ENCODE assay signal across 28 cellular contexts in the genomic region with DNA sequence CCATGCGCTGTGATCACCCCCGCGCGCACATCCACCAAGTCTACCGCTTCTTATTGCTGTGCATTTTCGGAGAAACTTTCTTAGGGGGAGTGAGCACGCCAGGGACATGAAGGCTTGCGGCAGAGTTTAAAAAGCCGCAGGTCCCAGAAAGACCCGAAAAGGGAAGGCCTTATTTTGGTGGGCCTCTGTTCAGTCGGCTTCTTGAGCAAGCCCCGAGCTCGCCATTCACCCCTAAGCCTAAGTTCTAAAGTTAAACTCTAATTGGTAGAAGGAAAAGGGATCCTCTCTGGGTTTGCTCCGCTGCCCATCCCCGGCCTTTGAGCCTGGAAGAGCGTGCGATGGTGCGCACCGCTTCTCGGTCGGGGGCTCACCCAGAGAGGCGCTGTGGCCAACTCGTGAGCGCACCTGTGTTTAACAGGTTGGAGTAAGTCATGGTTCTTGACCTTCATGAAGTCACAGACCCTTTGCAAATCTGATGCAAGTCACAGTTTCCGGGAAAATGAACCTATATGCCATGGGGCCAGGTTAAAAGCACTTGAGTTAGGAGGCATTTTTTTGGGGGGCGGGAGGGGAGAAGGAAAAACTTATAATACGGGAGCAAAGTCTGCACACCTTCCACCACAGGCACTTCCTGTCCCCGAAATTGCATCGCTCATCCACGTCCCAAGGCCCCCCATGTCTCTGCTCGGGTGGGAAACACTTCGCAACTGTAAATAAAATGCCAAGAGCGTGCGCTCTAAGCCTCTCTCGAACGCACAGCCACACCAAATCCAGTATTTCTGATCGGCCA. TPM values are rescaled to one million over a fixed set of nuclear protein-coding genes. Genes with fewer than 3 reads are reported as not detected.
DNase-seq lines count a peak whose midpoint lies in the region; FAIRE-seq and TF ChIP-seq lines count a peak whose summit lies in the region.
"Had no signal": no experiment of that assay in that cellular context is flagged by ENCODE, and none has a peak within 500 bp of the region (broad histone marks: within the 10 kb centered on the region; RNA-seq: fewer than 3 reads in every experiment).

No MANE protein-coding gene starts in this region.

- TF ChIP-seq EP300 in esophagus muscularis mucosa (IDR thresholded peaks at IDR 0.05): no peak

- no peaks in the 10 kb centered on the region for H3K27me3 ChIP-seq in BE2C
- H3K27me3 ChIP-seq in HUES6 (ENCODE audit: control insufficient read depth, insufficient read depth, low read length): peaks cover 100% of the 10 kb centered on the region
- peaks cover 0 to 96% (median 52%) of the 10 kb centered on the region in 4 donors for H3K27me3 ChIP-seq in esophagus muscularis mucosa

- no peak for DNase-seq in BE2C
- DNase-seq in esophagus muscularis mucosa (ENCODE audit: extremely low spot score): peak; percentile 84
- no peak for DNase-seq in neural crest cell (ENCODE audit: low read depth, low spot score)
- no peak for DNase-seq in activated T-cell treated with anti-CD3 and anti-CD28 coated beads, Interleukin-2, amount 50 U/mL, for 48 hours
- DNase-seq in activated naive CD4-positive, alpha-beta T cell treated with anti-CD3 and anti-CD28 coated beads, Interleukin-2, amount 10 ng/mL, durations not matched to agents 7 days and 5 days: no peak
- no peak for DNase-seq in kidney
- DNase-seq in NCI-H2196 (lab: John Stamatoyannopoulos, UW; ENCODE audit: unreplicated experiment): no peak
- DNase-seq: activated CD4-positive, CD25-positive, alpha-beta regulatory T cell treated with anti-CD3 and anti-CD28 coated beads, Interleukin-2, amount 50 U/mL, for 72 hours; activated CD8-positive, alpha-beta T cell treated with anti-CD3 and anti-CD28 coated beads, Interleukin-2, amount 10 ng/mL, durations not matched to agents 7 days and 5 days; Caco-2; DND-41; effector memory CD4-positive, alpha-beta T cell; foreskin melanocyte; HCEC 1CT; kidney glomerular epithelial cell; NCI-H1092; NCI-H187 treated with DMSO at 0.1 percent for 48 hours; stimulated activated CD4-positive, alpha-beta T cell treated with anti-CD3 and anti-CD28 coated beads, Interleukin-4, amount 100 ng/mL, for 1 hour; stimulated activated naive CD4-positive, alpha-beta T cell treated with Interleukin-2 at 50 U/mL for 16 hours had no signal

- peaks cover 95% of the 10 kb centered on the region for H3K27me3 Mint-ChIP-seq in neural crest cell (ENCODE audit: low read depth)
- peaks cover 89% of the 10 kb centered on the region for H3K27me3 Mint-ChIP-seq in activated naive CD4-positive, alpha-beta T cell treated with anti-CD3 and anti-CD28 coated beads, Interleukin-2, amount 10 ng/mL, durations not matched to agents 7 days and 5 days

- no peak for FAIRE-seq in kidney (lab: Jason Lieb, UNC)
- FAIRE-seq: colon had no signal

- no peak for TF ChIP-seq POLR2A in esophagus muscularis mucosa (IDR thresholded peaks at IDR 0.05; ENCODE audit: low read depth)

- H3K36me3 ChIP-seq in BE2C (peaks cover 49% of the 10 kb centered on the region), HUES6 (ENCODE audit: control insufficient read depth, insufficient read depth, low read length) (no peaks in the 10 kb centered on the region), esophagus muscularis mucosa (no peaks in the 10 kb centered on the region), kidney (ENCODE audit: control insufficient read depth in 1 of 2, insufficient read depth in 2 of 2, low read length in 2 of 2) (no peaks in the 10 kb centered on the region)
- H3K36me3 ChIP-seq: adrenal gland; BLaER1 treated with 17β-estradiol and CSF1 and Interleukin-3, amounts not matched to agents 10 nM and 100 nM had no signal

- H3K27ac ChIP-seq in HUES6 (ENCODE audit: low read depth, low read length) (no peak overlapping the region), esophagus muscularis mucosa (replicated peaks in 1 of 4) (no peak overlapping the region), kidney (ENCODE audit: low read depth in 2 of 2, low read length in 2 of 2) (no peak overlapping the region)
- H3K27ac ChIP-seq: BLaER1 treated with 17β-estradiol and CSF1 and Interleukin-3, amounts not matched to agents 10 nM and 100 nM; RWPE1 had no signal

- intact Hi-C loops in esophagus muscularis mucosa (cut with DNase I): no loop called here
- intact Hi-C loops in kidney (cut with DNase I): no loop called here

- CTCF ChIA-PET in activated naive CD4-positive, alpha-beta T cell treated with anti-CD3 and anti-CD28 coated beads, Interleukin-2, amount 10 ng/mL, durations not matched to agents 7 days and 5 days (lab: Charles Lee): no interaction called here

- H3K4me3 ChIP-seq in BE2C (ENCODE audit: low read depth, low read length) (peak overlapping the region; percentile 72), HUES6 (ENCODE audit: low read depth, low read length) (peak overlapping the region; percentile 50), esophagus muscularis mucosa (peak overlapping the region in 1 of 4 donors; percentile 14), kidney (ENCODE audit: low read length in 2 of 2) (no peak overlapping the region)
- H3K4me3 ChIP-seq: adrenal gland; BLaER1 treated with 17β-estradiol and CSF1 and Interleukin-3, amounts not matched to agents 10 nM and 100 nM had no signal

- H3K9me3 ChIP-seq in BE2C (no peaks in the 10 kb centered on the region), HUES6 (ENCODE audit: control insufficient read depth, insufficient read depth, low read depth, low read length) (peaks cover 5% of the 10 kb centered on the region; the same call in 1 of the 2 replicates), esophagus muscularis mucosa (peaks cover 0 to 4% (median 4%) of the 10 kb centered on the region in 4 donors), kidney (ENCODE audit: control insufficient read depth in 1 of 2, low read length in 2 of 2) (no peaks in the 10 kb centered on the region)
- H3K9me3 ChIP-seq: adrenal gland, Caco-2 had no signal

- peaks cover 36% of the 10 kb centered on the region for H3K4me1 Mint-ChIP-seq in neural crest cell
- no peaks in the 10 kb centered on the region for H3K4me1 Mint-ChIP-seq in activated naive CD4-positive, alpha-beta T cell treated with anti-CD3 and anti-CD28 coated beads, Interleukin-2, amount 10 ng/mL, durations not matched to agents 7 days and 5 days

- 8% methylated on average over 37 of the region's 37 CpGs for WGBS in esophagus muscularis mucosa

- TF ChIP-seq CTCF in BE2C (IDR thresholded peaks at IDR 0.05; ENCODE audit: low read depth, low read length) (no peak), esophagus muscularis mucosa (IDR thresholded peaks at IDR 0.05) (no peak), neural crest cell (conservative IDR thresholded peaks at IDR 0.05) (no peak), kidney (IDR thresholded peaks at IDR 0.05; ENCODE audit: borderline replicate concordance, extremely low read depth, insufficient read depth) (no peak)

- H3K4me3 Mint-ChIP-seq in neural crest cell: peak overlapping the region; percentile 84
- no peak overlapping the region for H3K4me3 Mint-ChIP-seq in activated naive CD4-positive, alpha-beta T cell treated with anti-CD3 and anti-CD28 coated beads, Interleukin-2, amount 10 ng/mL, durations not matched to agents 7 days and 5 days

- H3K9ac ChIP-seq in HUES6 (ENCODE audit: low read length) (no peak overlapping the region), kidney (ENCODE audit: low read length in 2 of 2) (no peak overlapping the region)
- H3K9ac ChIP-seq: BLaER1 treated with 17β-estradiol and CSF1 and Interleukin-3, amounts not matched to agents 10 nM and 100 nM had no signal

- H3K36me3 Mint-ChIP-seq in neural crest cell (ENCODE audit: low read depth): peaks cover 14% of the 10 kb centered on the region
- peaks cover 7% of the 10 kb centered on the region for H3K36me3 Mint-ChIP-seq in activated naive CD4-positive, alpha-beta T cell treated with anti-CD3 and anti-CD28 coated beads, Interleukin-2, amount 10 ng/mL, durations not matched to agents 7 days and 5 days

- no peaks in the 10 kb centered on the region for H3K9me3 Mint-ChIP-seq in neural crest cell
- peaks cover 3% of the 10 kb centered on the region for H3K9me3 Mint-ChIP-seq in activated naive CD4-positive, alpha-beta T cell treated with anti-CD3 and anti-CD28 coated beads, Interleukin-2, amount 10 ng/mL, durations not matched to agents 7 days and 5 days

- H3K27ac Mint-ChIP-seq in neural crest cell (ENCODE audit: unreplicated experiment): peak overlapping the region; percentile 65
- H3K27ac Mint-ChIP-seq in activated naive CD4-positive, alpha-beta T cell treated with anti-CD3 and anti-CD28 coated beads, Interleukin-2, amount 10 ng/mL, durations not matched to agents 7 days and 5 days: no peak overlapping the region
- H3K27ac Mint-ChIP-seq: activated CD8-positive, alpha-beta T cell treated with anti-CD3 and anti-CD28 coated beads, Interleukin-2, amount 10 ng/mL, durations not matched to agents 7 days and 5 days had no signal

- H3K4me1 ChIP-seq in BE2C (no peaks in the 10 kb centered on the region), HUES6 (ENCODE audit: control insufficient read depth, insufficient read depth, low read length) (peaks cover 33% of the 10 kb centered on the region), esophagus muscularis mucosa (peaks cover 0 to 35% (median 18%) of the 10 kb centered on the region in 4 donors), kidney (ENCODE audit: control insufficient read depth in 1 of 2, insufficient read depth in 1 of 2, low read depth in 1 of 2, low read length in 2 of 2) (peaks cover 0 to 2% of the 10 kb centered on the region in 2 donors)
- H3K4me1 ChIP-seq: adrenal gland; BLaER1 treated with 17β-estradiol and CSF1 and Interleukin-3, amounts not matched to agents 10 nM and 100 nM; Caco-2 had no signal

RNA-seq across cellular contexts. Expression of gene PHOX2B, which starts 1.9 kb away (rescaled TPM):
- polyA plus RNA-seq in BE2C (2012; ENCODE audit: insufficient read depth, insufficient read length, low read depth): 33.5 TPM
- total RNA-seq in esophagus muscularis mucosa (1 to 10 TPM in 1 of 4 donors, under 1 TPM in 2, not detected in 1; 0.19 to 3.0 (median 0.66) TPM), neural crest cell (28.4 and 28.5 TPM in 2 replicates), kidney (not detected)
- not detected for polyA plus RNA-seq in kidney (ENCODE audit: insufficient read depth, low read depth, low replicate concordance)
- total RNA-seq: activated CD8-positive, alpha-beta T cell treated with anti-CD3 and anti-CD28 coated beads, Interleukin-2, amount 10 ng/mL, durations not matched to agents 7 days and 5 days; Caco-2; esophagus mucosa; lung microvascular endothelial cell; myocyte; omental fat pad had no signal

Comparison
In these comparisons a context has a peak if more than half of its experiments do, and no peak if none do; other contexts are left out.
1. H3K4me3 ChIP-seq: peak in BE2C (single experiment) and HUES6 (single experiment); none in kidney (0 of 2).